In genomic region chr2:205885492-205886099, GRCh38 we compare ENCODE assay signal across 1 cellular context.
A peak's percentile ranks its signal among the peaks of the same experiment; 100 is the strongest.
TF ChIP-seq lines count a peak whose summit lies in the region.

No MANE protein-coding gene starts in this region.

TF ChIP-seq in HepG2, 621 proteins besides CTCF, POLR2A, EP300 and RAD21 (continued from another document and continues in another):
- TF ChIP-seq RNF219 (CRISPR knock-in tag; IDR thresholded peaks at IDR 0.05), result no peak
- TF ChIP-seq ZBTB49 (CRISPR knock-in tag; IDR thresholded peaks at IDR 0.05; ENCODE audit: borderline replicate concordance), result no peak
- peak; percentile 23; the same call in 1 of the 2 replicates for TF ChIP-seq ETV5 (CRISPR knock-in tag; IDR thresholded peaks at IDR 0.05; ENCODE audit: borderline replicate concordance)
- TF ChIP-seq ZNF446 (CRISPR knock-in tag; IDR thresholded peaks at IDR 0.05), result peak; percentile 46; the same call in 1 of the 2 replicates
- TF ChIP-seq ZNF687 (CRISPR knock-in tag; IDR thresholded peaks at IDR 0.05), result peak; percentile 59
- TF ChIP-seq MYC (CRISPR knock-in tag; IDR thresholded peaks at IDR 0.05; ENCODE audit: borderline replicate concordance), result 0 out of 2 replicates have a peak, but pooled peaks have one; percentile 37
- TF ChIP-seq RXRA (CRISPR knock-in tag; IDR thresholded peaks at IDR 0.05), result peak; percentile 36; the same call in 1 of the 2 replicates
- no peak for TF ChIP-seq MATR3 (CRISPR knock-in tag; IDR thresholded peaks at IDR 0.05)
- TF ChIP-seq NONO (IDR thresholded peaks at IDR 0.05), result no peak
- 0 out of 2 replicates have a peak, but pooled peaks have one; percentile 23 for TF ChIP-seq NONO (CRISPR knock-in tag; conservative IDR thresholded peaks at IDR 0.05)
- 0 out of 2 replicates have a peak, but pooled peaks have one; percentile 27 for TF ChIP-seq ZFP37 (CRISPR knock-in tag; IDR thresholded peaks at IDR 0.05; ENCODE audit: borderline replicate concordance)
- TF ChIP-seq NRL (CRISPR knock-in tag; IDR thresholded peaks at IDR 0.05; ENCODE audit: borderline replicate concordance), result peak; percentile 21; the same call in 1 of the 2 replicates
- peak; percentile 91 for TF ChIP-seq E2F5 (CRISPR knock-in tag; conservative IDR thresholded peaks at IDR 0.05)
- no peak for TF ChIP-seq ZBTB1 (CRISPR knock-in tag; IDR thresholded peaks at IDR 0.05; ENCODE audit: borderline replicate concordance)
- no peak for TF ChIP-seq TERF1 (CRISPR knock-in tag; IDR thresholded peaks at IDR 0.05)
- peak; percentile 97 for TF ChIP-seq TFDP1 (CRISPR knock-in tag; IDR thresholded peaks at IDR 0.05; ENCODE audit: borderline replicate concordance)
- peak; percentile 82 for TF ChIP-seq YY1 (IDR thresholded peaks at IDR 0.05; ENCODE audit: insufficient read depth, insufficient replicate concordance, low read depth, low read length)
- peak; percentile 98; the same call in 1 of the 2 replicates for TF ChIP-seq E2F2 (CRISPR knock-in tag; IDR thresholded peaks at IDR 0.05; ENCODE audit: borderline replicate concordance)
- no peak for TF ChIP-seq LCORL (IDR thresholded peaks at IDR 0.05)
- peak; percentile 41; the same call in 1 of the 2 replicates for TF ChIP-seq LCORL (CRISPR knock-in tag; IDR thresholded peaks at IDR 0.05)
- TF ChIP-seq DPF2 (CRISPR knock-in tag; IDR thresholded peaks at IDR 0.05; ENCODE audit: borderline replicate concordance, low read depth), result no peak
- TF ChIP-seq ZNF280D (CRISPR knock-in tag; IDR thresholded peaks at IDR 0.05), result peak; percentile 79
- TF ChIP-seq ZNF543 (CRISPR knock-in tag; IDR thresholded peaks at IDR 0.05), result no peak
- peak; percentile 94 for TF ChIP-seq E2F1 (CRISPR knock-in tag; IDR thresholded peaks at IDR 0.05)
- TF ChIP-seq NFYB (CRISPR knock-in tag; IDR thresholded peaks at IDR 0.05), result no peak
- peak; percentile 77; the same call in 1 of the 2 replicates for TF ChIP-seq REPIN1 (CRISPR knock-in tag; IDR thresholded peaks at IDR 0.05; ENCODE audit: borderline replicate concordance, low read depth)
- TF ChIP-seq SMAD1 (CRISPR knock-in tag; IDR thresholded peaks at IDR 0.05; ENCODE audit: borderline replicate concordance, low read depth), result 0 out of 2 replicates have a peak, but pooled peaks have one; percentile 36
- TF ChIP-seq ARNT2 (CRISPR knock-in tag; IDR thresholded peaks at IDR 0.05; ENCODE audit: low read depth), result no peak
- TF ChIP-seq ZFP1 (CRISPR knock-in tag; IDR thresholded peaks at IDR 0.05), result no peak
- 0 out of 2 replicates have a peak, but pooled peaks have one; percentile 14 for TF ChIP-seq PAXIP1 (CRISPR knock-in tag; conservative IDR thresholded peaks at IDR 0.05)
